In genomic region chr16:80116711-80117110, GRCh38 we compare ENCODE assay signal across 7 cellular contexts.
"Had no signal": no experiment of that assay in that cellular context is flagged by ENCODE, and none has a peak within 500 bp of the region (broad histone marks: within the 10 kb centered on the region; RNA-seq: fewer than 3 reads in every experiment).

No MANE protein-coding gene starts in this region.

- H3K9me3 Mint-ChIP-seq: GM23338, H9 had no signal

- H2AFZ ChIP-seq: GM23338 had no signal

- H3K4me3 Mint-ChIP-seq: GM23338, H9 had no signal

- H3K4me2 ChIP-seq: GM23338 had no signal

- ATAC-seq: GM23338 had no signal

- H3K4me3 ChIP-seq: GM23338 had no signal

- H3K4me1 Mint-ChIP-seq: GM23338, H9 had no signal

- DNase-seq: H9, HCEC 1CT, IMR-90 had no signal

- H3K27ac Mint-ChIP-seq: GM23338, H9 had no signal

- FAIRE-seq: H1, H54, HTR-8/SVneo had no signal
